In the genomic region with DNA sequence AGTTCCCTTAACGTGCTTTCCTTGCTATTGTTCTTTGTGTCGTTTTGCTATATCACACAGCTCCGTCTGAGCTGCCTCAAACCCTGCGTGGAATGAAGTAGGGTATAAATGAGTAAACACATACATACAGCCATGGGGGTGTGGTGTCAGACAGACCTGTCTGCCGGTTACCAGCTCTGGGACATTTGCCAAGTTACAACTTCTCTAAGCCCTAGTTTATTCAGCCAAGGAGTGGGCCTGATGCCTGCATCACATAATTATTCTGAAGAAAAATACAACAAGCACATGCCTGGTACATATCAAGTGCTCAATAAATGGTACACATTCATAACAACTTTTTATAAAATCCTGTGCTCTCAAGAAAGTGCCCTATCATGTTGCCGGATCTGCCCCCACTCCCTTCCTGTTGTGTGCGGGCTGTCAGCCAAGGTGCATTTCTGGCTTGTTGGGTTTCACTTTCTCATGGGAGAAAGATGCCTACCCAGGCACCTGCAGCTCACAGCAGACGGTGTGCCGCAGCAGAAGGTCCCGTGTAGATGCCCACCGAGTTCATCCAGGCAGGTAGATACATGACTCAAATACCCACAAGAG, we compare ENCODE assay signal across 8 cellular contexts. TPM values are rescaled to one million over a fixed set of nuclear protein-coding genes. Genes with fewer than 3 reads are reported as not detected.
DNase-seq lines count a peak whose midpoint lies in the region; ATAC-seq and TF ChIP-seq lines count a peak whose summit lies in the region.

No MANE protein-coding gene starts in this region.

- peak; percentile 78 for ATAC-seq in HG03175 (IDR thresholded peaks at IDR 0.05; ENCODE audit: unreplicated experiment)
- ATAC-seq in naive B cell (ENCODE audit: low read depth in 2 of 2): peak; percentile 93 to 97
- no peak for ATAC-seq in GM19328 (IDR thresholded peaks at IDR 0.05; ENCODE audit: unreplicated experiment)

- peak overlapping the region; percentile 74 to 90 (median 78) for H3K27ac ChIP-seq in Peyer's patch

- no peaks in the 10 kb centered on the region for H3K36me3 Mint-ChIP-seq in naive B cell

- H3K9me3 ChIP-seq in Peyer's patch: no peaks in the 10 kb centered on the region

- H3K27ac Mint-ChIP-seq in naive B cell: peak overlapping the region; percentile 9 to 91 (median 87)

- H3K36me3 ChIP-seq in Peyer's patch: no peaks in the 10 kb centered on the region

- intact Hi-C loops in posterior vena cava (cut with DNase I): no loop called here

- H3K9me3 Mint-ChIP-seq in naive B cell: peaks cover 0 to 1% (median 0%) of the 10 kb centered on the region in 7 donors

- H3K4me3 Mint-ChIP-seq in naive B cell: peak overlapping the region in 7 of 8 donors; percentile 71 to 89 (median 83)

- H3K27me3 ChIP-seq in Peyer's patch: no peaks in the 10 kb centered on the region

- peak; percentile 77 to 91 (median 83) for DNase-seq in Peyer's patch
- DNase-seq in activated effector memory CD4-positive, alpha-beta T cell treated with anti-CD3 and anti-CD28 coated beads, Interleukin-2, amount 50 U/mL, for 16 hours: peak; percentile 90
- DNase-seq in naive B cell: peak; percentile 55
- DNase-seq in HuH-7 (ENCODE audit: low spot score): no peak
- DNase-seq in posterior vena cava (ENCODE audit: low spot score): no peak

- no peaks in the 10 kb centered on the region for H3K27me3 Mint-ChIP-seq in naive B cell

- TF ChIP-seq POLR2A in GM19193 (IDR thresholded peaks at IDR 0.05; ENCODE audit: extremely low read depth, insufficient read depth, insufficient read length) (peak; percentile 44), Peyer's patch (IDR thresholded peaks at IDR 0.05) (no peak)

- H3K4me1 ChIP-seq in Peyer's patch: peaks cover 0 to 28% (median 10%) of the 10 kb centered on the region in 4 donors

- peak overlapping the region in 1 of 4 donors; percentile 8 for H3K4me3 ChIP-seq in Peyer's patch

- no peak for TF ChIP-seq CTCF in Peyer's patch (IDR thresholded peaks at IDR 0.05)

- H3K4me1 Mint-ChIP-seq in naive B cell: peaks cover 23 to 30% (median 24%) of the 10 kb centered on the region in 3 donors

RNA-seq across cellular contexts. Expression of a gene that starts 30.5 kb away (rescaled TPM):
- 100 to 1,000 TPM in 3 of 4 donors, 10 to 100 TPM in 1; 19.0 to 353 (median 206) TPM for total RNA-seq in Peyer's patch
- polyA plus RNA-seq in naive B cell (ENCODE audit: low read depth in 6 of 6): 1 to 10 TPM in 1 of 6 donors, under 1 TPM in 4, not detected in 1; 0.18 to 2.2 (median 0.41) TPM
- total RNA-seq in posterior vena cava: under 1 TPM; 0.19 to 0.23 TPM

Comparison
In these comparisons a context has a peak if more than half of its experiments do, and no peak if none do; other contexts are left out.
1. DNase-seq: peak in Peyer's patch (3 of 3), activated effector memory CD4-positive, alpha-beta T cell treated with anti-CD3 and anti-CD28 coated beads, Interleukin-2, amount 50 U/mL, for 16 hours (single experiment) and naive B cell (single experiment); none in HuH-7 (single experiment) and posterior vena cava (single experiment).
2. RNA of a gene that starts 30.5 kb away (total RNA-seq): 19.0 to 353 TPM in Peyer's patch; 0.19 to 0.23 TPM in posterior vena cava; every median in the first group is over 10 times any median in the second.